In the genomic region with DNA sequence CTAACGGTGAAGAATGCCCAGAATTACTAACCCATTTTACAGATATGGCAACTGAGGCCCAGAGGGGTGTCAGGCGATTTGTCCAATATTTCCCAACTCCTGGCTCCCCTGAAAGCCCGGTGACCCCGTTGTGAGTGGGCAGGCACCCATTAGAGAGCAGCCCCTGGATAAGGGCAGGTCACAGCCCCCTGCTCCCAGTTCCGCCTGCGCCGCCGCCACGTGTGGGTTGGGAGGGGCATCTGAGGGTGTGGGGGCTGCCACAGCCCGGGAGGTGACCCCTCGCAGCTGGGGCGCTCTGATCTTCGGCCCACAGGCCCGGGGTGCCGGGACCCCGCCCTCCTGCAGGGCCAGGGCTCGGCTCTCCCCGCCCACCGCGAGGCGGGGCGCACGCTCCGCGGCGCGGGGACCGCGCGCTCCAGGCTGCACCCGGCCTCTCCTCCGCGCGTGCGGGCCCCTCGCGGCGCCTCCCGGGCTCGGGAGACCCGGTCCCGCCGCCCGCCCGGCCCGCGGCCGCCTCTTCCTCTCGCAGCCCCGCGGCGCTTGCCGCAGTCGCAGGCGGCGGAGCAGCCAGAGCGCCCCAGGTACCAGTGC, we compare ENCODE assay signal across 9 cellular contexts. TPM values are rescaled to one million over a fixed set of nuclear protein-coding genes. Genes with fewer than 3 reads are reported as not detected.
A peak's percentile ranks its signal among the peaks of the same experiment; 100 is the strongest.
DNase-seq lines count a peak whose midpoint lies in the region; ATAC-seq and TF ChIP-seq lines count a peak whose summit lies in the region.
"Had no signal": no experiment of that assay in that cellular context is flagged by ENCODE, and none has a peak within 500 bp of the region (broad histone marks: within the 10 kb centered on the region; RNA-seq: fewer than 3 reads in every experiment).

A gene (plus strand): TSS at position 423 of the 591 bp plus-strand sequence. CDS start 879 bp downstream, outside the sequence.

- POLR2A ChIA-PET in activated CD4-positive, alpha-beta memory T cell treated with anti-CD3 and anti-CD28 coated beads for 36 hours (lab: Charles Lee) = no interaction called here
- POLR2A ChIA-PET in activated CD4-positive, alpha-beta memory T cell treated with anti-CD3 and anti-CD28 coated beads, Interleukin-2, amount 10 ng/mL, durations not matched to agents 7 days and 5 days (lab: Charles Lee) = no interaction called here

- peaks cover 16% of the 10 kb centered on the region for H3K4me1 Mint-ChIP-seq in activated CD4-positive, alpha-beta memory T cell treated with anti-CD3 and anti-CD28 coated beads for 36 hours (ENCODE audit: low read depth)
- H3K4me1 Mint-ChIP-seq in activated CD4-positive, alpha-beta memory T cell treated with anti-CD3 and anti-CD28 coated beads, Interleukin-2, amount 10 ng/mL, durations not matched to agents 7 days and 5 days = peaks cover 17% of the 10 kb centered on the region
- peaks cover 10% of the 10 kb centered on the region for H3K4me1 Mint-ChIP-seq in activated CD4-positive, alpha-beta T cell treated with anti-CD3 and anti-CD28 coated beads, Interleukin-2, amount 10 ng/mL, durations not matched to agents 24 days and 14 days
- H3K4me1 Mint-ChIP-seq in stimulated activated naive CD8-positive, alpha-beta T cell treated with anti-CD3 and anti-CD28 coated beads, Interleukin-15, Interleukin-2, amounts not matched to agents 100 ng/mL and 50 ng/mL, for 24 hours (ENCODE audit: low read depth) = peaks cover 22% of the 10 kb centered on the region

- H3K9me3 ChIP-seq in right cardiac atrium (ENCODE audit: control insufficient read depth, low read length) (no peaks in the 10 kb centered on the region), MM.1S (replicated peaks; ENCODE audit: insufficient read depth, low read length) (no peaks in the 10 kb centered on the region)

- H3K9me3 Mint-ChIP-seq in activated CD4-positive, alpha-beta memory T cell treated with anti-CD3 and anti-CD28 coated beads for 36 hours = no peaks in the 10 kb centered on the region
- no peaks in the 10 kb centered on the region for H3K9me3 Mint-ChIP-seq in activated CD4-positive, alpha-beta memory T cell treated with anti-CD3 and anti-CD28 coated beads, Interleukin-2, amount 10 ng/mL, durations not matched to agents 7 days and 5 days
- no peaks in the 10 kb centered on the region for H3K9me3 Mint-ChIP-seq in activated CD4-positive, alpha-beta T cell treated with anti-CD3 and anti-CD28 coated beads, Interleukin-2, amount 10 ng/mL, durations not matched to agents 24 days and 14 days
- no peaks in the 10 kb centered on the region for H3K9me3 Mint-ChIP-seq in stimulated activated naive CD8-positive, alpha-beta T cell treated with anti-CD3 and anti-CD28 coated beads, Interleukin-15, Interleukin-2, amounts not matched to agents 100 ng/mL and 50 ng/mL, for 24 hours

- H3F3A ChIP-seq in MM.1S (ENCODE audit: insufficient read depth, low read length) = no peaks in the 10 kb centered on the region

- no peak for ATAC-seq in right cardiac atrium
- no peak for ATAC-seq in GM19023 (IDR thresholded peaks at IDR 0.05; ENCODE audit: unreplicated experiment)
- no peak for ATAC-seq in HG02763 (IDR thresholded peaks at IDR 0.05; ENCODE audit: unreplicated experiment)

- no peaks in the 10 kb centered on the region for H3K27me3 ChIP-seq in right cardiac atrium (ENCODE audit: control insufficient read depth, insufficient read depth)
- peaks cover 78% of the 10 kb centered on the region for H3K27me3 ChIP-seq in MM.1S (replicated peaks; ENCODE audit: insufficient read depth, low read length)

- H3K9ac ChIP-seq in MM.1S (ENCODE audit: low read length) = no peak within 1 kb of the TSS

- H3K4me3 Mint-ChIP-seq in activated CD4-positive, alpha-beta memory T cell treated with anti-CD3 and anti-CD28 coated beads for 36 hours = peak within 1 kb of the TSS; percentile 37
- H3K4me3 Mint-ChIP-seq in activated CD4-positive, alpha-beta memory T cell treated with anti-CD3 and anti-CD28 coated beads, Interleukin-2, amount 10 ng/mL, durations not matched to agents 7 days and 5 days = no peak within 1 kb of the TSS
- H3K4me3 Mint-ChIP-seq in activated CD4-positive, alpha-beta T cell treated with anti-CD3 and anti-CD28 coated beads, Interleukin-2, amount 10 ng/mL, durations not matched to agents 24 days and 14 days = peak within 1 kb of the TSS; percentile 44
- peak within 1 kb of the TSS; percentile 26 for H3K4me3 Mint-ChIP-seq in stimulated activated naive CD8-positive, alpha-beta T cell treated with anti-CD3 and anti-CD28 coated beads, Interleukin-15, Interleukin-2, amounts not matched to agents 100 ng/mL and 50 ng/mL, for 24 hours

- no peak within 1 kb of the TSS for H3K27ac Mint-ChIP-seq in activated CD4-positive, alpha-beta memory T cell treated with anti-CD3 and anti-CD28 coated beads for 36 hours
- H3K27ac Mint-ChIP-seq in activated CD4-positive, alpha-beta memory T cell treated with anti-CD3 and anti-CD28 coated beads, Interleukin-2, amount 10 ng/mL, durations not matched to agents 7 days and 5 days = no peak within 1 kb of the TSS
- H3K27ac Mint-ChIP-seq in activated CD4-positive, alpha-beta T cell treated with anti-CD3 and anti-CD28 coated beads, Interleukin-2, amount 10 ng/mL, durations not matched to agents 24 days and 14 days = no peak within 1 kb of the TSS
- no peak within 1 kb of the TSS for H3K27ac Mint-ChIP-seq in stimulated activated naive CD8-positive, alpha-beta T cell treated with anti-CD3 and anti-CD28 coated beads, Interleukin-15, Interleukin-2, amounts not matched to agents 100 ng/mL and 50 ng/mL, for 24 hours

- peaks cover 21% of the 10 kb centered on the region for H3K27me3 Mint-ChIP-seq in activated CD4-positive, alpha-beta memory T cell treated with anti-CD3 and anti-CD28 coated beads for 36 hours
- peaks cover 40% of the 10 kb centered on the region for H3K27me3 Mint-ChIP-seq in activated CD4-positive, alpha-beta memory T cell treated with anti-CD3 and anti-CD28 coated beads, Interleukin-2, amount 10 ng/mL, durations not matched to agents 7 days and 5 days
- peaks cover 54% of the 10 kb centered on the region for H3K27me3 Mint-ChIP-seq in activated CD4-positive, alpha-beta T cell treated with anti-CD3 and anti-CD28 coated beads, Interleukin-2, amount 10 ng/mL, durations not matched to agents 24 days and 14 days
- H3K27me3 Mint-ChIP-seq in stimulated activated naive CD8-positive, alpha-beta T cell treated with anti-CD3 and anti-CD28 coated beads, Interleukin-15, Interleukin-2, amounts not matched to agents 100 ng/mL and 50 ng/mL, for 24 hours = peaks cover 37% of the 10 kb centered on the region

- peak within 1 kb of the TSS; percentile 48 for H3K4me3 ChIP-seq in right cardiac atrium (ENCODE audit: low read length)
- H3K4me3 ChIP-seq in MM.1S (ENCODE audit: low read length) = no peak within 1 kb of the TSS

- CTCF ChIA-PET in activated CD4-positive, alpha-beta memory T cell treated with anti-CD3 and anti-CD28 coated beads for 36 hours (lab: Charles Lee) = interaction anchor here (0.7 to 6.2 kb wide), 3 partner anchors 11 to 780 kb away, joined by 3 to 195 read pairs (median 4); no protein-coding TSS in a partner anchor
- CTCF ChIA-PET in activated CD4-positive, alpha-beta memory T cell treated with anti-CD3 and anti-CD28 coated beads, Interleukin-2, amount 10 ng/mL, durations not matched to agents 7 days and 5 days (lab: Charles Lee) = interaction anchor here (1.1 to 1.3 kb wide), 2 partner anchors 8 to 40 kb away, joined by 3 to 6 read pairs; no protein-coding TSS in a partner anchor

- 3% methylated on average over 57 of the region's 57 CpGs for WGBS in right cardiac atrium

- peaks cover 2% of the 10 kb centered on the region for H3K4me1 ChIP-seq in right cardiac atrium (ENCODE audit: control insufficient read depth, insufficient read depth, low read length)
- H3K4me1 ChIP-seq in MM.1S (ENCODE audit: low read length) = no peaks in the 10 kb centered on the region; the same call in 1 of the 2 replicates

- no peak within 1 kb of the TSS for H2AFZ ChIP-seq in MM.1S (ENCODE audit: low read length)

- H3K9me2 ChIP-seq in MM.1S (replicated peaks; ENCODE audit: insufficient read depth, low read length) = no peaks in the 10 kb centered on the region

- no peak within 1 kb of the TSS for H3K27ac ChIP-seq in right cardiac atrium (ENCODE audit: low read length)
- no peak within 1 kb of the TSS for H3K27ac ChIP-seq in MM.1S (ENCODE audit: low read length)

- intact Hi-C loops in activated CD4-positive, alpha-beta memory T cell treated with anti-CD3 and anti-CD28 coated beads for 36 hours (cut with micrococcal nuclease) = no loop called here
- intact Hi-C loops in activated CD4-positive, alpha-beta T cell treated with anti-CD3 and anti-CD28 coated beads, Interleukin-2, amount 10 ng/mL, durations not matched to agents 24 days and 14 days (cut with micrococcal nuclease) = no loop called here
- intact Hi-C loops in right cardiac atrium (cut with DNase I) = loop anchor here in 2 of 4 donors (5.0 kb wide), 1 partner anchor 38 kb away; no protein-coding TSS in a partner anchor

- no peaks in the 10 kb centered on the region for H3K36me3 ChIP-seq in MM.1S (replicated peaks; ENCODE audit: insufficient read depth, low read length)

- H3K4me2 ChIP-seq in MM.1S (ENCODE audit: low read depth, low read length) = no peak within 1 kb of the TSS

- DNase-seq in activated CD4-positive, alpha-beta memory T cell treated with anti-CD3 and anti-CD28 coated beads for 36 hours = peak; percentile 36
- no peak for DNase-seq in activated CD4-positive, alpha-beta memory T cell treated with anti-CD3 and anti-CD28 coated beads, Interleukin-2, amount 10 ng/mL, durations not matched to agents 7 days and 5 days
- DNase-seq in activated CD4-positive, alpha-beta T cell treated with anti-CD3 and anti-CD28 coated beads, Interleukin-2, amount 10 ng/mL, durations not matched to agents 24 days and 14 days = peak; percentile 76
- DNase-seq in right cardiac atrium (no peak), MM.1S (no peak)
- DNase-seq: GDM1 had no signal

- no peaks in the 10 kb centered on the region for H3K79me2 ChIP-seq in MM.1S (ENCODE audit: low read length)

- no peak for TF ChIP-seq CTCF in MM.1S (IDR thresholded peaks at IDR 0.05; ENCODE audit: low read length)

- H3K36me3 Mint-ChIP-seq in activated CD4-positive, alpha-beta memory T cell treated with anti-CD3 and anti-CD28 coated beads for 36 hours = peaks cover 1% of the 10 kb centered on the region
- no peaks in the 10 kb centered on the region for H3K36me3 Mint-ChIP-seq in activated CD4-positive, alpha-beta memory T cell treated with anti-CD3 and anti-CD28 coated beads, Interleukin-2, amount 10 ng/mL, durations not matched to agents 7 days and 5 days (ENCODE audit: low read depth)
- H3K36me3 Mint-ChIP-seq in activated CD4-positive, alpha-beta T cell treated with anti-CD3 and anti-CD28 coated beads, Interleukin-2, amount 10 ng/mL, durations not matched to agents 24 days and 14 days (ENCODE audit: low read depth) = peaks cover 4% of the 10 kb centered on the region
- no peaks in the 10 kb centered on the region for H3K36me3 Mint-ChIP-seq in stimulated activated naive CD8-positive, alpha-beta T cell treated with anti-CD3 and anti-CD28 coated beads, Interleukin-15, Interleukin-2, amounts not matched to agents 100 ng/mL and 50 ng/mL, for 24 hours (ENCODE audit: low read depth)

- H4K20me1 ChIP-seq in MM.1S (ENCODE audit: insufficient read depth, low read length) = no peaks in the 10 kb centered on the region

RNA-seq across cellular contexts. Expression of the gene that starts here (rescaled TPM):
- under 1 TPM; 0.17 to 0.19 TPM for total RNA-seq in activated CD4-positive, alpha-beta memory T cell treated with anti-CD3 and anti-CD28 coated beads for 36 hours
- total RNA-seq in activated CD4-positive, alpha-beta memory T cell treated with anti-CD3 and anti-CD28 coated beads, Interleukin-2, amount 10 ng/mL, durations not matched to agents 7 days and 5 days = not detected
- total RNA-seq in activated CD4-positive, alpha-beta T cell treated with anti-CD3 and anti-CD28 coated beads, Interleukin-2, amount 10 ng/mL, durations not matched to agents 24 days and 14 days = not detected in 2 replicates
- total RNA-seq in right cardiac atrium = not detected
- polyA plus RNA-seq in right cardiac atrium = not detected

Comparison
In these comparisons a context has a peak if more than half of its experiments do, and no peak if none do; other contexts are left out.
1. Peak in DNase-seq in activated CD4-positive, alpha-beta memory T cell treated with anti-CD3 and anti-CD28 coated beads for 36 hours; RNA of the gene not detected or under 1 TPM.
2. Peak in DNase-seq in activated CD4-positive, alpha-beta T cell treated with anti-CD3 and anti-CD28 coated beads, Interleukin-2, amount 10 ng/mL, durations not matched to agents 24 days and 14 days; RNA of the gene not detected or under 1 TPM.